ENCODE assay signal across 8 cellular contexts in genomic region chr5:141617128-141617527, GRCh38. TPM values are rescaled to one million over a fixed set of nuclear protein-coding genes. Genes with fewer than 3 reads are reported as not detected.
DNase-seq lines count a peak whose midpoint lies in the region; ATAC-seq and TF ChIP-seq lines count a peak whose summit lies in the region.

No MANE protein-coding gene starts in this region.

- TF ChIP-seq CTCF in right lobe of liver (IDR thresholded peaks at IDR 0.05) (no peak), type B pancreatic cell (conservative IDR thresholded peaks at IDR 0.05) (no peak)

- H3K9ac ChIP-seq in adipocyte (ENCODE audit: low read length), result peak overlapping the region; percentile 88

- H3K9me3 ChIP-seq in adipocyte (ENCODE audit: control insufficient read depth, low read length) (no peaks in the 10 kb centered on the region), right lobe of liver (no peaks in the 10 kb centered on the region)

- peak overlapping the region; percentile 92 to 98 for H3K4me3 Mint-ChIP-seq in activated T-cell treated with anti-CD3 and anti-CD28 coated beads, Interleukin-2, amount 50 U/mL, for 72 hours
- peak overlapping the region; percentile 97 for H3K4me3 Mint-ChIP-seq in type B pancreatic cell

- H3K27me3 ChIP-seq in adipocyte (replicated peaks; ENCODE audit: control insufficient read depth, insufficient read depth, low read length), result no peaks in the 10 kb centered on the region
- H3K27me3 ChIP-seq in right lobe of liver, result no peaks in the 10 kb centered on the region

- H3K36me3 ChIP-seq in adipocyte (ENCODE audit: control insufficient read depth, insufficient read depth, low read length, severe bottlenecking) (peaks cover 24% of the 10 kb centered on the region), right lobe of liver (peaks cover 0 to 15% (median 0%) of the 10 kb centered on the region in 4 donors)

- WGBS in right lobe of liver (ENCODE audit: insufficient coverage, low coverage, low lambda C conversion rate, missing lambda C conversion rate), result 0% methylated on average over 2 of the region's 2 CpGs

- DNase-seq in activated T-cell treated with anti-CD3 and anti-CD28 coated beads, Interleukin-2, amount 50 U/mL, for 72 hours, result no peak
- DNase-seq in activated T-cell treated with anti-CD3 and anti-CD28 coated beads, Interleukin-2, amount 50 U/mL, for 48 hours, result no peak
- DNase-seq in adipocyte (ENCODE audit: low read depth), result no peak
- no peak for DNase-seq in right lobe of liver
- no peak for DNase-seq in type B pancreatic cell (ENCODE audit: extremely low spot score, unreplicated experiment)

- ATAC-seq in activated T-cell treated with anti-CD3 and anti-CD28 coated beads, Interleukin-2, amount 50 U/mL, for 72 hours (replicated peaks in 1 of 2), result no peak
- ATAC-seq in right lobe of liver (no peak), GM19023 (IDR thresholded peaks at IDR 0.05; ENCODE audit: unreplicated experiment) (no peak), HG03439 (IDR thresholded peaks at IDR 0.05; ENCODE audit: unreplicated experiment) (no peak), GM21367 (IDR thresholded peaks at IDR 0.05; ENCODE audit: unreplicated experiment) (no peak)

- no peaks in the 10 kb centered on the region for H3K9me3 Mint-ChIP-seq in activated T-cell treated with anti-CD3 and anti-CD28 coated beads, Interleukin-2, amount 50 U/mL, for 72 hours
- no peaks in the 10 kb centered on the region for H3K9me3 Mint-ChIP-seq in type B pancreatic cell

- peaks cover 63% of the 10 kb centered on the region for H3K4me1 Mint-ChIP-seq in activated T-cell treated with anti-CD3 and anti-CD28 coated beads, Interleukin-2, amount 50 U/mL, for 72 hours (ENCODE audit: low read depth)
- H3K4me1 Mint-ChIP-seq in type B pancreatic cell (ENCODE audit: unreplicated experiment), result peaks cover 28% of the 10 kb centered on the region

- H3K27ac ChIP-seq in right lobe of liver, result peak overlapping the region; percentile 97 to 99 (median 98)

- no peaks in the 10 kb centered on the region for H3K27me3 Mint-ChIP-seq in activated T-cell treated with anti-CD3 and anti-CD28 coated beads, Interleukin-2, amount 50 U/mL, for 72 hours (ENCODE audit: low read depth)
- H3K27me3 Mint-ChIP-seq in type B pancreatic cell, result no peaks in the 10 kb centered on the region

- intact Hi-C loops in right lobe of liver (cut with DNase I), result no loop called here

- no peak for TF ChIP-seq POLR2A in right lobe of liver (IDR thresholded peaks at IDR 0.05)

- H3K4me3 ChIP-seq in adipocyte (ENCODE audit: low read length) (peak overlapping the region; percentile 86), right lobe of liver (peak overlapping the region; percentile 93 to 99 (median 97))

- peaks cover 24% of the 10 kb centered on the region for H3K4me1 ChIP-seq in adipocyte (ENCODE audit: control insufficient read depth, insufficient read depth, low read length)
- H3K4me1 ChIP-seq in right lobe of liver, result peaks cover 0 to 59% (median 32%) of the 10 kb centered on the region in 4 donors

- H3K27ac Mint-ChIP-seq in activated T-cell treated with anti-CD3 and anti-CD28 coated beads, Interleukin-2, amount 50 U/mL, for 72 hours, result peak overlapping the region; percentile 94
- peak overlapping the region; percentile 98 for H3K27ac Mint-ChIP-seq in type B pancreatic cell

- H3K36me3 Mint-ChIP-seq in activated T-cell treated with anti-CD3 and anti-CD28 coated beads, Interleukin-2, amount 50 U/mL, for 72 hours (ENCODE audit: insufficient read depth in 2 of 2), result peaks cover 9 to 14% of the 10 kb centered on the region in 2 donors
- H3K36me3 Mint-ChIP-seq in type B pancreatic cell, result peaks cover 10% of the 10 kb centered on the region

RNA-seq across cellular contexts. Expression of gene DIAPH1, which starts 1.7 kb away (rescaled TPM):
- total RNA-seq in activated T-cell treated with anti-CD3 and anti-CD28 coated beads, Interleukin-2, amount 50 U/mL, for 72 hours, result 100 to 1,000 TPM; 162 to 165 TPM
- 100 to 1,000 TPM in 4 of 6 experiments, 10 to 100 TPM in 2; 93.7 to 114 (median 107) TPM for total RNA-seq in right lobe of liver
- 79.6 and 103 TPM in 2 replicates for total RNA-seq in type B pancreatic cell (ENCODE audit: low replicate concordance)

RNA-seq across cellular contexts. Expression of gene HDAC3, which starts 19.5 kb away (rescaled TPM):
- total RNA-seq in activated T-cell treated with anti-CD3 and anti-CD28 coated beads, Interleukin-2, amount 50 U/mL, for 72 hours, result 10 to 100 TPM; 64.1 to 69.2 TPM
- total RNA-seq in right lobe of liver, result 10 to 100 TPM; 18.2 to 26.5 (median 23.3) TPM
- 65.8 and 87.8 TPM in 2 replicates for total RNA-seq in type B pancreatic cell (ENCODE audit: low replicate concordance)

RNA-seq across cellular contexts. Expression of gene RELL2, which starts 19.7 kb away (rescaled TPM):
- total RNA-seq in activated T-cell treated with anti-CD3 and anti-CD28 coated beads, Interleukin-2, amount 50 U/mL, for 72 hours, result 10 to 100 TPM; 14.6 to 19.5 TPM
- total RNA-seq in right lobe of liver (1 to 10 TPM in 4 of 6 experiments, under 1 TPM in 2; 0.53 to 2.6 (median 1.2) TPM), type B pancreatic cell (ENCODE audit: low replicate concordance) (6.9 and 8.1 TPM in 2 replicates)

RNA-seq across cellular contexts. Expression of gene FCHSD1, which starts 34.1 kb away (rescaled TPM):
- 10 to 100 TPM; 54.1 to 61.1 TPM for total RNA-seq in activated T-cell treated with anti-CD3 and anti-CD28 coated beads, Interleukin-2, amount 50 U/mL, for 72 hours
- total RNA-seq in right lobe of liver (1 to 10 TPM in 5 of 6 experiments, under 1 TPM in 1; 0.77 to 6.4 (median 3.3) TPM), type B pancreatic cell (ENCODE audit: low replicate concordance) (28.5 and 29.4 TPM in 2 replicates)
